8 cellular contexts compared by ENCODE assay signal in the genomic region with DNA sequence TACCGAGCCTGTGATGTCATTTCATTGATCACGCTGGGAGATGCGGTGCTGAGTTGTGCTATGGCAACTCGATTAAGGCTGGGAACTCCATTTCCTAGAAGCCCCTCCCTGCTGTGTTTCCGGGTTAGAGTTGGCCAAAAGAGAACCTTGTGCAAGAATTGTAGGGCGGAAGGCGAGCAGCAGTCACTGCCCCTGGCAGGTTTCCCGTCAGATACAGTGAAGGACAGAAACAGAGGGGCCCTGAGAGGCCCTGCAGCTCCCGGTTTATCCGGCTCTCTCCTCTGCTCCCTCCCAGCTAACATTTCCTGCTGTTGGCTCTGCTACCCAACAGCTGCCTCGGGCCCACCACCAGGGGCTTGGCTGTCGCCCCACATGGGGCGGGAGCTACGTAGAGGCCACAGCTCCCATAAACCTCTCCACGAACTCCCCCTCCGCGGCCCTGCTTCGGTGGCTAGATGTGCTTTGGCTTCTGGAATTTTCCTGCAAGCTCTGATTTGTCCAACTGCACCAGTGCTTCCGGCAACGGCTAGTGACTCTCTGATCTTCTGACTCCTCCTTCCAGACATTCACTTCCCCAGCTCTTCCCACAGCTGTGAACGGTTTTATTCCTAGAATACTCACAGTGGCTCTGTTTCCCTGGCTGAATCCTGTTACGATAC.
DNase-seq lines count a peak whose midpoint lies in the region; ATAC-seq and TF ChIP-seq lines count a peak whose summit lies in the region.

No MANE protein-coding gene starts in this region.

- no peak for TF ChIP-seq CTCF in parathyroid adenoma (IDR thresholded peaks at IDR 0.05)
- peak in 2 of 6 experiments; percentile 22 to 41 for TF ChIP-seq CTCF in upper lobe of left lung (IDR thresholded peaks at IDR 0.05)

- peak overlapping the region; percentile 59 for H3K4me2 ChIP-seq in parathyroid adenoma (ENCODE audit: low read length)

- H3K27me3 Mint-ChIP-seq in activated naive CD8-positive, alpha-beta T cell treated with anti-CD3 and anti-CD28 coated beads, Interleukin-2, amount 50 U/mL, for 24 hours: no peaks in the 10 kb centered on the region

- no peak overlapping the region for H3K4me3 ChIP-seq in HAP-1
- H3K4me3 ChIP-seq in parathyroid adenoma (ENCODE audit: low read depth, low read length): peak overlapping the region; percentile 22
- peak overlapping the region in 3 of 4 donors; percentile 24 to 43 (median 33) for H3K4me3 ChIP-seq in upper lobe of left lung

- no peaks in the 10 kb centered on the region for H3K36me3 Mint-ChIP-seq in activated naive CD8-positive, alpha-beta T cell treated with anti-CD3 and anti-CD28 coated beads, Interleukin-2, amount 50 U/mL, for 24 hours (ENCODE audit: low read depth)

- ATAC-seq in SK-N-SH treated with all-trans-retinoic acid at 6 μM for 48 hours (peak; percentile 87), Right ventricle myocardium superior (ENCODE audit: poor library complexity) (peak; percentile 96), upper lobe of left lung (ENCODE audit: low FRiP score in 2 of 2) (peak; percentile 85 to 96)
- ATAC-seq in activated naive CD8-positive, alpha-beta T cell treated with anti-CD3 and anti-CD28 coated beads, Interleukin-2, amount 50 U/mL, for 24 hours: peak; percentile 61

- H3K4me1 ChIP-seq in HAP-1: peaks cover 11% of the 10 kb centered on the region
- H3K4me1 ChIP-seq in parathyroid adenoma: no peaks in the 10 kb centered on the region
- H3K4me1 ChIP-seq in upper lobe of left lung: peaks cover 0 to 5% (median 1%) of the 10 kb centered on the region in 4 donors

- in situ Hi-C loops in HAP-1 (cut with MboI; ENCODE audit: low sequenced_read_pairs): no loop called here

- peak in 3 of 4 donors; percentile 30 to 77 (median 76) for TF ChIP-seq EP300 in upper lobe of left lung (IDR thresholded peaks at IDR 0.05)

- H3K79me2 ChIP-seq in parathyroid adenoma: no peaks in the 10 kb centered on the region

- no peak overlapping the region for H3K9ac ChIP-seq in parathyroid adenoma

- H3K4me1 Mint-ChIP-seq in activated naive CD8-positive, alpha-beta T cell treated with anti-CD3 and anti-CD28 coated beads, Interleukin-2, amount 50 U/mL, for 24 hours: peaks cover 25% of the 10 kb centered on the region

- intact Hi-C loops in Right ventricle myocardium superior (cut with DNase I): no loop called here

- H3K27ac ChIP-seq in parathyroid adenoma: peak overlapping the region; percentile 70
- peak overlapping the region; percentile 85 to 90 (median 87) for H3K27ac ChIP-seq in upper lobe of left lung

- peak overlapping the region; percentile 89 for H2AFZ ChIP-seq in parathyroid adenoma

- peak overlapping the region; percentile 82 for H3K27ac Mint-ChIP-seq in activated naive CD8-positive, alpha-beta T cell treated with anti-CD3 and anti-CD28 coated beads, Interleukin-2, amount 50 U/mL, for 24 hours

- WGBS in upper lobe of left lung, 2 donors: 7 to 17% methylated on average over 12 to 22 of the region's 22 CpGs

- DNase-seq in AG08395 (ENCODE audit: low spot score) (peak; percentile 68), HAP-1 (ENCODE audit: low spot score in 2 of 2) (peak; percentile 14 to 61), Right ventricle myocardium superior (peak; percentile 87), upper lobe of left lung (peak; percentile 84 to 85), NCI-H748 (lab: John Stamatoyannopoulos, UW; ENCODE audit: unreplicated experiment) (no peak)
- DNase-seq in activated naive CD8-positive, alpha-beta T cell treated with anti-CD3 and anti-CD28 coated beads, Interleukin-2, amount 50 U/mL, for 24 hours: peak; percentile 25

- H3K9me3 ChIP-seq in HAP-1: no peaks in the 10 kb centered on the region
- no peaks in the 10 kb centered on the region for H3K9me3 ChIP-seq in parathyroid adenoma (ENCODE audit: control insufficient read depth, low read length)
- no peaks in the 10 kb centered on the region for H3K9me3 ChIP-seq in upper lobe of left lung

- TF ChIP-seq POLR2A in upper lobe of left lung (IDR thresholded peaks at IDR 0.05): peak in 2 of 4 donors; percentile 47 to 57

- no peaks in the 10 kb centered on the region for H3K36me3 ChIP-seq in HAP-1 (replicated peaks)
- H3K36me3 ChIP-seq in parathyroid adenoma (ENCODE audit: control insufficient read depth, insufficient read depth, low read length): no peaks in the 10 kb centered on the region
- H3K36me3 ChIP-seq in upper lobe of left lung: no peaks in the 10 kb centered on the region

- H3K27me3 ChIP-seq in HAP-1 (ENCODE audit: low read depth): no peaks in the 10 kb centered on the region
- no peaks in the 10 kb centered on the region for H3K27me3 ChIP-seq in parathyroid adenoma (ENCODE audit: control insufficient read depth, insufficient read depth, low read length)
- no peaks in the 10 kb centered on the region for H3K27me3 ChIP-seq in upper lobe of left lung

- H3K4me3 Mint-ChIP-seq in activated naive CD8-positive, alpha-beta T cell treated with anti-CD3 and anti-CD28 coated beads, Interleukin-2, amount 50 U/mL, for 24 hours: peak overlapping the region; percentile 57

- no peaks in the 10 kb centered on the region for H3K9me3 Mint-ChIP-seq in activated naive CD8-positive, alpha-beta T cell treated with anti-CD3 and anti-CD28 coated beads, Interleukin-2, amount 50 U/mL, for 24 hours

TF ChIP-seq in SK-N-SH treated with all-trans-retinoic acid at 6 μM for 48 hours, 23 proteins besides CTCF, POLR2A, EP300 and RAD21:
- TF ChIP-seq, protein P1, sequence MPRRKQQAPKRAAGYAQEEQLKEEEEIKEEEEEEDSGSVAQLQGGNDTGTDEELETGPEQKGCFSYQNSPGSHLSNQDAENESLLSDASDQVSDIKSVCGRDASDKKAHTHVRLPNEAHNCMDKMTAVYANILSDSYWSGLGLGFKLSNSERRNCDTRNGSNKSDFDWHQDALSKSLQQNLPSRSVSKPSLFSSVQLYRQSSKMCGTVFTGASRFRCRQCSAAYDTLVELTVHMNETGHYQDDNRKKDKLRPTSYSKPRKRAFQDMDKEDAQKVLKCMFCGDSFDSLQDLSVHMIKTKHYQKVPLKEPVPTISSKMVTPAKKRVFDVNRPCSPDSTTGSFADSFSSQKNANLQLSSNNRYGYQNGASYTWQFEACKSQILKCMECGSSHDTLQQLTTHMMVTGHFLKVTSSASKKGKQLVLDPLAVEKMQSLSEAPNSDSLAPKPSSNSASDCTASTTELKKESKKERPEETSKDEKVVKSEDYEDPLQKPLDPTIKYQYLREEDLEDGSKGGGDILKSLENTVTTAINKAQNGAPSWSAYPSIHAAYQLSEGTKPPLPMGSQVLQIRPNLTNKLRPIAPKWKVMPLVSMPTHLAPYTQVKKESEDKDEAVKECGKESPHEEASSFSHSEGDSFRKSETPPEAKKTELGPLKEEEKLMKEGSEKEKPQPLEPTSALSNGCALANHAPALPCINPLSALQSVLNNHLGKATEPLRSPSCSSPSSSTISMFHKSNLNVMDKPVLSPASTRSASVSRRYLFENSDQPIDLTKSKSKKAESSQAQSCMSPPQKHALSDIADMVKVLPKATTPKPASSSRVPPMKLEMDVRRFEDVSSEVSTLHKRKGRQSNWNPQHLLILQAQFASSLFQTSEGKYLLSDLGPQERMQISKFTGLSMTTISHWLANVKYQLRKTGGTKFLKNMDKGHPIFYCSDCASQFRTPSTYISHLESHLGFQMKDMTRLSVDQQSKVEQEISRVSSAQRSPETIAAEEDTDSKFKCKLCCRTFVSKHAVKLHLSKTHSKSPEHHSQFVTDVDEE (CRISPR knock-in tag; IDR thresholded peaks at IDR 0.05): peak; percentile 48; the same call in 1 of the 2 replicates
- 0 out of 2 replicates have a peak, but pooled peaks have one; percentile 11 for TF ChIP-seq ZFP3 (CRISPR knock-in tag; IDR thresholded peaks at IDR 0.05)
- 0 out of 2 replicates have a peak, but pooled peaks have one; percentile 11 for TF ChIP-seq ISL1 (CRISPR knock-in tag; IDR thresholded peaks at IDR 0.05)
- no peak for TF ChIP-seq GLIS3 (CRISPR knock-in tag; IDR thresholded peaks at IDR 0.05)
- TF ChIP-seq, protein P2, sequence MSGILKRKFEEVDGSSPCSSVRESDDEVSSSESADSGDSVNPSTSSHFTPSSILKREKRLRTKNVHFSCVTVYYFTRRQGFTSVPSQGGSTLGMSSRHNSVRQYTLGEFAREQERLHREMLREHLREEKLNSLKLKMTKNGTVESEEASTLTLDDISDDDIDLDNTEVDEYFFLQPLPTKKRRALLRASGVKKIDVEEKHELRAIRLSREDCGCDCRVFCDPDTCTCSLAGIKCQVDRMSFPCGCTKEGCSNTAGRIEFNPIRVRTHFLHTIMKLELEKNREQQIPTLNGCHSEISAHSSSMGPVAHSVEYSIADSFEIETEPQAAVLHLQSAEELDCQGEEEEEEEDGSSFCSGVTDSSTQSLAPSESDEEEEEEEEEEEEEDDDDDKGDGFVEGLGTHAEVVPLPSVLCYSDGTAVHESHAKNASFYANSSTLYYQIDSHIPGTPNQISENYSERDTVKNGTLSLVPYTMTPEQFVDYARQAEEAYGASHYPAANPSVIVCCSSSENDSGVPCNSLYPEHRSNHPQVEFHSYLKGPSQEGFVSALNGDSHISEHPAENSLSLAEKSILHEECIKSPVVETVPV (CRISPR knock-in tag; IDR thresholded peaks at IDR 0.05): no peak
- TF ChIP-seq PPARA (CRISPR knock-in tag; IDR thresholded peaks at IDR 0.05; ENCODE audit: borderline replicate concordance): no peak
